In genomic region chr12:94225506-94225905, GRCh38 we compare ENCODE assay signal across 28 cellular contexts.
"Had no signal": no experiment of that assay in that cellular context is flagged by ENCODE, and none has a peak within 500 bp of the region (broad histone marks: within the 10 kb centered on the region; RNA-seq: fewer than 3 reads in every experiment).

No MANE protein-coding gene starts in this region.

- H3K4me1 Mint-ChIP-seq: nephron had no signal

- H3K79me2 ChIP-seq: hepatocyte had no signal

- H3K9me3 Mint-ChIP-seq: dendritic cell treated with granulocyte-macrophage colony-stimulating factor and Interleukin-4, amounts not matched to agents 40 ng/mL and 50 ng/mL, for 4 days; endodermal cell; nephron; neural progenitor cell had no signal

- H3K27me3 Mint-ChIP-seq: dendritic cell treated with granulocyte-macrophage colony-stimulating factor and Interleukin-4, amounts not matched to agents 40 ng/mL and 50 ng/mL, for 4 days; naive thymus-derived CD4-positive, alpha-beta T cell; stimulated activated naive CD8-positive, alpha-beta T cell treated with anti-CD3 and anti-CD28 coated beads, Interleukin-15, amount 100 ng/mL, for 72 hours had no signal

- H3K4me3 Mint-ChIP-seq: dendritic cell treated with granulocyte-macrophage colony-stimulating factor and Interleukin-4, amounts not matched to agents 40 ng/mL and 50 ng/mL, for 4 days; endodermal cell; naive thymus-derived CD4-positive, alpha-beta T cell; nephron; neural progenitor cell; stimulated activated naive CD8-positive, alpha-beta T cell treated with anti-CD3 and anti-CD28 coated beads, Interleukin-15, amount 100 ng/mL, for 72 hours had no signal

- H3K27ac ChIP-seq: colonic mucosa, epithelial cell of prostate, foreskin keratinocyte, gastroesophageal sphincter, heart left ventricle, hepatocyte, left lung, neural progenitor cell, ovary, psoas muscle, sigmoid colon, suprapubic skin, transverse colon, vagina had no signal

- ATAC-seq: esophagus mucosa; foreskin keratinocyte; gastroesophageal sphincter; heart left ventricle; left cardiac atrium; naive thymus-derived CD4-positive, alpha-beta T cell; psoas muscle; right cardiac atrium; stimulated activated naive CD8-positive, alpha-beta T cell treated with anti-CD3 and anti-CD28 coated beads, Interleukin-15, amount 100 ng/mL, for 72 hours had no signal

- H2AFZ ChIP-seq: hepatocyte, neural progenitor cell had no signal

- H3K4me2 ChIP-seq: hepatocyte, neural progenitor cell had no signal

- H3K4me1 ChIP-seq: colonic mucosa, foreskin keratinocyte, gastroesophageal sphincter, heart left ventricle, left lung, psoas muscle, suprapubic skin, transverse colon, vagina had no signal

- H3K27ac Mint-ChIP-seq: dendritic cell treated with granulocyte-macrophage colony-stimulating factor and Interleukin-4, amounts not matched to agents 40 ng/mL and 50 ng/mL, for 4 days; endodermal cell; naive thymus-derived CD4-positive, alpha-beta T cell; nephron; neural progenitor cell; stimulated activated naive CD8-positive, alpha-beta T cell treated with anti-CD3 and anti-CD28 coated beads, Interleukin-15, amount 100 ng/mL, for 72 hours had no signal

- DNase-seq: colonic mucosa; effector CD8-positive, alpha-beta T cell; foreskin keratinocyte; heart left ventricle; left cardiac atrium; left lung; midbrain; naive thymus-derived CD4-positive, alpha-beta T cell; ovary; posterior cingulate gyrus; psoas muscle; right cardiac atrium; sigmoid colon; stimulated activated CD4-positive, alpha-beta T cell treated with anti-CD3 and anti-CD28 coated beads, Interleukin-2, amount 100 ng/mL, for 24 hours; stimulated activated CD4-positive, alpha-beta T cell treated with anti-CD3 and anti-CD28 coated beads, Interleukin-4, amount 100 ng/mL, for 24 hours; stimulated activated naive CD4-positive, alpha-beta T cell; stimulated activated naive CD8-positive, alpha-beta T cell treated with anti-CD3 and anti-CD28 coated beads, Interleukin-15, amount 100 ng/mL, for 72 hours; transverse colon had no signal

- H3K36me3 ChIP-seq: colonic mucosa, gastroesophageal sphincter, neural progenitor cell, ovary, sigmoid colon, suprapubic skin, transverse colon, vagina had no signal

- H3K4me3 ChIP-seq: colonic mucosa, gastroesophageal sphincter, heart left ventricle, hepatocyte, left lung, neural progenitor cell, ovary, psoas muscle, sigmoid colon, suprapubic skin, transverse colon, vagina had no signal

- H3K9me3 ChIP-seq: colonic mucosa, gastroesophageal sphincter, heart left ventricle, left lung, ovary, psoas muscle, sigmoid colon, suprapubic skin, transverse colon, vagina had no signal

- H3K27me3 ChIP-seq: colonic mucosa, gastroesophageal sphincter, heart left ventricle, left lung, neural progenitor cell, ovary, sigmoid colon, suprapubic skin, transverse colon, vagina had no signal
